ENCODE assay signal across 10 cellular contexts in genomic region chr1:226568077-226568831, GRCh38. TPM values are rescaled to one million over a fixed set of nuclear protein-coding genes. Genes with fewer than 3 reads are reported as not detected.
DNase-seq lines count a peak whose midpoint lies in the region; ATAC-seq, FAIRE-seq and TF ChIP-seq lines count a peak whose summit lies in the region.
"Had no signal": no experiment of that assay in that cellular context is flagged by ENCODE, and none has a peak within 500 bp of the region (broad histone marks: within the 10 kb centered on the region; RNA-seq: fewer than 3 reads in every experiment).

No MANE protein-coding gene starts in this region.

- H3K9me3 ChIP-seq in IMR-90 (ENCODE audit: control insufficient read depth, insufficient read depth, low read length) (no peaks in the 10 kb centered on the region), left lung (no peaks in the 10 kb centered on the region)

- no peak overlapping the region for H2AK5ac ChIP-seq in IMR-90 (ENCODE audit: low read depth, low read length)

- H3K18ac ChIP-seq in IMR-90 (ENCODE audit: low read depth, low read length): no peak overlapping the region

- H3K23ac ChIP-seq in IMR-90 (ENCODE audit: low read depth, low read length): no peak overlapping the region

- H2AK9ac ChIP-seq in IMR-90 (replicated peaks; ENCODE audit: low read depth, low read length, poor library complexity): peak overlapping the region; percentile 30

- H3K56ac ChIP-seq in IMR-90 (ENCODE audit: extremely low read depth, insufficient read depth, low read length): no peak overlapping the region; the same call in 1 of the 2 replicates

- no peak overlapping the region for H3K4me2 ChIP-seq in IMR-90 (ENCODE audit: low read depth, low read length)

- H3K4me1 ChIP-seq in IMR-90 (ENCODE audit: control insufficient read depth, insufficient read depth, low read length): no peaks in the 10 kb centered on the region; the same call in 1 of the 2 replicates
- H3K4me1 ChIP-seq in left lung: no peaks in the 10 kb centered on the region

- 73% methylated on average over 3 of the region's 13 CpGs; no CpG with 5 or more reads in 1 of the 2 experiments for whole genome bisulfite sequencing in IMR-90 (ENCODE audit: extremely low coverage in 2 of 2, insufficient read length in 1 of 2), 2 experiments

- no peaks in the 10 kb centered on the region for H3K36me3 ChIP-seq in IMR-90 (ENCODE audit: control insufficient read depth, insufficient read depth, low read length)
- H3K36me3 ChIP-seq in left lung: no peaks in the 10 kb centered on the region

- no peak overlapping the region for H3K27ac ChIP-seq in IMR-90 (ENCODE audit: insufficient read depth, low read length)
- H3K27ac ChIP-seq in left lung: no peak overlapping the region

- in situ Hi-C loops in IMR-90 (cut with MboI; ENCODE audit: low sequenced_read_pairs): no loop called here

- H3K9me1 ChIP-seq in IMR-90 (ENCODE audit: insufficient read depth, low read length): no peaks in the 10 kb centered on the region

- peak; percentile 21; the same call in 1 of the 2 replicates for TF ChIP-seq CTCF in AG10803 (conservative IDR thresholded peaks at IDR 0.05; ENCODE audit: low read length)
- no peak for TF ChIP-seq CTCF in IMR-90 (conservative IDR thresholded peaks at IDR 0.05; ENCODE audit: low read depth, low read length)
- peak; percentile 34 for TF ChIP-seq CTCF in epithelial cell of proximal tubule (conservative IDR thresholded peaks at IDR 0.05; ENCODE audit: low read depth, low read length)
- TF ChIP-seq CTCF in left lung (IDR thresholded peaks at IDR 0.05): no peak

- no peak overlapping the region for H3K14ac ChIP-seq in IMR-90 (replicated peaks; ENCODE audit: low read depth, low read length)

- BruUV-seq in IMR-90 (replicated peaks; lab: Mats Ljungman, UMichigan): no TSS peak

- no peak overlapping the region for H4K91ac ChIP-seq in IMR-90 (ENCODE audit: insufficient read depth, low read depth, low read length)

- dilution Hi-C loops in IMR-90 (cut with HindIII; ENCODE audit: low sequenced_read_pairs, unreplicated experiment): no loop called here

- no peaks in the 10 kb centered on the region for H3K79me1 ChIP-seq in IMR-90 (ENCODE audit: low read depth in 1 of 2, low read length in 2 of 2)

- TF ChIP-seq POLR2A in IMR-90 (IDR thresholded peaks at IDR 0.05; ENCODE audit: low read depth, low read length): no peak

- H2BK15ac ChIP-seq in IMR-90 (ENCODE audit: low read depth, low read length): no peak overlapping the region

- no peak overlapping the region for H2BK120ac ChIP-seq in IMR-90 (ENCODE audit: low read depth, low read length)

- H3K4ac ChIP-seq in IMR-90 (ENCODE audit: low read depth, low read length): no peak overlapping the region

- H4K5ac ChIP-seq in IMR-90 (ENCODE audit: low read depth, low read length): no peak overlapping the region

- DNase-seq in AG10803 (ENCODE audit: low read depth): peak; percentile 75
- no peak for DNase-seq in IMR-90
- no peak for DNase-seq in epithelial cell of proximal tubule (ENCODE audit: low read depth)
- DNase-seq in mucosa of gallbladder (ENCODE audit: low spot score): peak; percentile 19
- no peak for DNase-seq in epidermal melanocyte (ENCODE audit: insufficient read length, low spot score)
- no peak for DNase-seq in RCC 7860 (ENCODE audit: low spot score)
- no peak for DNase-seq in left lung
- DNase-seq: activated T-cell treated with anti-CD3 and anti-CD28 coated beads, Interleukin-2, amount 50 U/mL, for 1 hour; erythroblast had no signal

- no peak for FAIRE-seq in RCC 7860 (lab: Jason Lieb, UNC)

- no peak overlapping the region for H2BK20ac ChIP-seq in IMR-90 (ENCODE audit: low read depth, low read length)

- POLR2A ChIA-PET in IMR-90 (lab: Charles Lee; ENCODE audit: unreplicated experiment): no interaction called here

- intact Hi-C loops in IMR-90 (cut with micrococcal nuclease) (no loop called here), left lung (cut with DNase I) (no loop called here)

- no peak overlapping the region for H4K8ac ChIP-seq in IMR-90 (ENCODE audit: low read depth in 2 of 2, low read length in 2 of 2)

- H3K27me3 ChIP-seq in IMR-90 (ENCODE audit: control insufficient read depth, insufficient read depth, low read length): peaks cover 17% of the 10 kb centered on the region
- no peaks in the 10 kb centered on the region for H3K27me3 ChIP-seq in left lung

- no peak overlapping the region for H2BK5ac ChIP-seq in IMR-90 (ENCODE audit: low read depth, low read length, poor library complexity, severe bottlenecking)

- H4K20me1 ChIP-seq in IMR-90 (ENCODE audit: insufficient read depth, low read length): no peaks in the 10 kb centered on the region

- ATAC-seq in IMR-90 (ENCODE audit: low read depth): peak; percentile 63
- ATAC-seq in left lung: no peak
- no peak for ATAC-seq in GM21423 (IDR thresholded peaks at IDR 0.05; ENCODE audit: unreplicated experiment)

- H2AFZ ChIP-seq in IMR-90 (replicated peaks; ENCODE audit: low read length, poor library complexity): no peak overlapping the region

- CTCF ChIA-PET in IMR-90 (lab: Yijun Ruan, JAX): no interaction called here

- no peak overlapping the region for H3K9ac ChIP-seq in IMR-90 (ENCODE audit: low read depth, low read length)

- H3K4me3 ChIP-seq in AG10803 (ENCODE audit: low read length) (no peak overlapping the region), IMR-90 (ENCODE audit: insufficient read depth, low read depth, low read length) (no peak overlapping the region), epithelial cell of proximal tubule (ENCODE audit: low read depth, low read length) (no peak overlapping the region), left lung (no peak overlapping the region)

- TF ChIP-seq RAD21 in IMR-90 (IDR thresholded peaks at IDR 0.05; ENCODE audit: low read length): no peak

TF ChIP-seq in IMR-90, 13 proteins besides CTCF, POLR2A, EP300 and RAD21:
- TF ChIP-seq RFX5 (IDR thresholded peaks at IDR 0.05; ENCODE audit: low read depth, low read length) (no peak), FOS (IDR thresholded peaks at IDR 0.05; ENCODE audit: low read depth, low read length) (no peak), CHD1 (IDR thresholded peaks at IDR 0.05; ENCODE audit: low read depth, low read length) (no peak), MAFK (IDR thresholded peaks at IDR 0.05; ENCODE audit: low read depth, low read length) (no peak), RCOR1 (IDR thresholded peaks at IDR 0.05; ENCODE audit: insufficient replicate concordance, low read length) (no peak), CEBPB (IDR thresholded peaks at IDR 0.05; ENCODE audit: low read depth, low read length) (no peak), MAZ (IDR thresholded peaks at IDR 0.05; ENCODE audit: borderline replicate concordance, low read depth, low read length) (no peak), BHLHE40 (IDR thresholded peaks at IDR 0.05; ENCODE audit: low read depth, low read length) (no peak), SMC3 (IDR thresholded peaks at IDR 0.05; ENCODE audit: low read depth, low read length) (no peak), USF2 (IDR thresholded peaks at IDR 0.05; ENCODE audit: low read depth, low read length) (no peak)
- TF ChIP-seq, protein P1, sequence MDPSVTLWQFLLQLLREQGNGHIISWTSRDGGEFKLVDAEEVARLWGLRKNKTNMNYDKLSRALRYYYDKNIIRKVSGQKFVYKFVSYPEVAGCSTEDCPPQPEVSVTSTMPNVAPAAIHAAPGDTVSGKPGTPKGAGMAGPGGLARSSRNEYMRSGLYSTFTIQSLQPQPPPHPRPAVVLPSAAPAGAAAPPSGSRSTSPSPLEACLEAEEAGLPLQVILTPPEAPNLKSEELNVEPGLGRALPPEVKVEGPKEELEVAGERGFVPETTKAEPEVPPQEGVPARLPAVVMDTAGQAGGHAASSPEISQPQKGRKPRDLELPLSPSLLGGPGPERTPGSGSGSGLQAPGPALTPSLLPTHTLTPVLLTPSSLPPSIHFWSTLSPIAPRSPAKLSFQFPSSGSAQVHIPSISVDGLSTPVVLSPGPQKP (IDR thresholded peaks at IDR 0.05; ENCODE audit: borderline replicate concordance, low read depth, low read length): no peak

RNA-seq across cellular contexts. Expression of gene STUM, which starts 19.7 kb away (rescaled TPM):
- not detected in 2 replicates for total RNA-seq in IMR-90 (2012; rRNA removed)
- not detected in 2 replicates for polyA plus RNA-seq in IMR-90 (2012; rRNA removed)
- not detected in 2 replicates for polyA plus RNA-seq in IMR-90 (2012; cell fraction: cytosol; rRNA removed)
- not detected in 2 replicates for polyA plus RNA-seq in IMR-90 (2012; cell fraction: nucleus; rRNA removed; ENCODE audit: low replicate concordance)
- under 0.01 TPM in 1 of 2 replicates, not detected in the other for total RNA-seq in epithelial cell of proximal tubule
- total RNA-seq in mucosa of gallbladder: 0.86 TPM
- total RNA-seq in left lung: under 1 TPM; 0.15 to 0.31 TPM

Comparison
In these comparisons a context has a peak if more than half of its experiments do, and no peak if none do; other contexts are left out.
1. DNase-seq: peak in AG10803 (single experiment) and mucosa of gallbladder (single experiment); none in IMR-90 (single experiment), epithelial cell of proximal tubule (single experiment), epidermal melanocyte (single experiment), RCC 7860 (single experiment) and left lung (0 of 2).
2. CTCF ChIP-seq: peak in AG10803 (single experiment) and epithelial cell of proximal tubule (single experiment); none in IMR-90 (single experiment) and left lung (0 of 2).